21 cellular contexts compared by ENCODE assay signal in the genomic region with DNA sequence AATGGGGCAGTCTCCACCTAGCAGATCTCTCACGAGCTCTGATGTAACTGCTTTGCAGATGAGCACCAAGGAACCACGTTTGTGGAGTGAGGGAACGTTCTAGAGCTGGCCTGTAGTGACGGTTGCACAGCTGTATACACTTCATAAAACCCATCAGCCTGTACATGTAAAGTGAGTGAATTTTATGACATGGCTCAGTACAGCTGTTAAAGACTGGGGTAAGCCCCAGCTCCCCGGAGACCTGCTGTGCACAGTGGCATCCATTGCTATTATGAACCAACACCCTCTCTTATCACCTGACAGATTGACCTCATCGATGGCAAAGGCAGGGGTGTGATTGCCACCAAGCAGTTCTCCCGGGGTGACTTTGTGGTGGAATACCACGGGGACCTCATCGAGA.
"Had no signal": no experiment of that assay in that cellular context is flagged by ENCODE, and none has a peak within 500 bp of the region (broad histone marks: within the 10 kb centered on the region; RNA-seq: fewer than 3 reads in every experiment).

No MANE protein-coding gene starts in this region.

- H3K27me3 ChIP-seq: adrenal gland, breast epithelium, esophagus muscularis mucosa had no signal

- H3K27ac Mint-ChIP-seq: activated T-cell treated with anti-CD3 and anti-CD28 coated beads, Interleukin-2, amount 50 U/mL, for 72 hours had no signal

- H3K4me1 ChIP-seq: adrenal gland, breast epithelium, parathyroid adenoma had no signal

- DNase-seq: activated CD4-positive, alpha-beta T cell treated with anti-CD3 and anti-CD28 coated beads, Interleukin-2, amount 50 U/mL, for 1 hour; activated CD8-positive, alpha-beta memory T cell treated with anti-CD3 and anti-CD28 coated beads, Interleukin-2, amount 50 U/mL, for 48 hours; activated effector memory CD4-positive, alpha-beta T cell treated with anti-CD3 and anti-CD28 coated beads, Interleukin-2, amount 50 U/mL, for 16 hours; activated naive CD4-positive, alpha-beta T cell treated with anti-CD3 and anti-CD28 coated beads, Interleukin-2, amount 50 U/mL, for 16 hours; activated T-cell treated with anti-CD3 and anti-CD28 coated beads, Interleukin-2, amount 50 U/mL, for 72 hours; adrenal gland; cerebellar nuclear complex; effector CD4-positive, alpha-beta T cell; immature natural killer cell; mesendoderm; naive thymus-derived CD8-positive, alpha-beta T cell; stimulated activated CD4-positive, alpha-beta T cell treated with anti-CD3 and anti-CD28 coated beads, Interleukin-4, amount 100 ng/mL, for 24 hours; T-helper 1 cell; T-helper 9 cell had no signal

- H3K27ac ChIP-seq: adrenal gland, breast epithelium, parathyroid adenoma had no signal

- H3K9me3 Mint-ChIP-seq: activated T-cell treated with anti-CD3 and anti-CD28 coated beads, Interleukin-2, amount 50 U/mL, for 72 hours; immature natural killer cell; naive thymus-derived CD8-positive, alpha-beta T cell; stimulated activated effector memory CD8-positive, alpha-beta T cell treated with anti-CD3 and anti-CD28 coated beads, Interleukin-12 subunit alpha, Interleukin-12 subunit beta, amount 100 ng/mL, for 72 hours had no signal

- H3K4me3 ChIP-seq: adrenal gland, breast epithelium, esophagus muscularis mucosa, smooth muscle cell had no signal

- H3K9ac ChIP-seq: parathyroid adenoma had no signal

- H3K27me3 Mint-ChIP-seq: naive thymus-derived CD8-positive, alpha-beta T cell had no signal

- H3K4me2 ChIP-seq: smooth muscle cell had no signal

- H3K4me3 Mint-ChIP-seq: activated T-cell treated with anti-CD3 and anti-CD28 coated beads, Interleukin-2, amount 50 U/mL, for 72 hours; immature natural killer cell; naive thymus-derived CD8-positive, alpha-beta T cell; stimulated activated effector memory CD8-positive, alpha-beta T cell treated with anti-CD3 and anti-CD28 coated beads, Interleukin-12 subunit alpha, Interleukin-12 subunit beta, amount 100 ng/mL, for 72 hours had no signal

- H2AFZ ChIP-seq: parathyroid adenoma had no signal

- ATAC-seq: activated T-cell treated with anti-CD3 and anti-CD28 coated beads, Interleukin-2, amount 50 U/mL, for 72 hours; naive thymus-derived CD8-positive, alpha-beta T cell; sciatic nerve; SK-N-SH treated with all-trans-retinoic acid at 6 μM for 48 hours; stimulated activated effector memory CD8-positive, alpha-beta T cell treated with anti-CD3 and anti-CD28 coated beads, Interleukin-12 subunit alpha, Interleukin-12 subunit beta, amount 100 ng/mL, for 72 hours had no signal
